In the genomic region with DNA sequence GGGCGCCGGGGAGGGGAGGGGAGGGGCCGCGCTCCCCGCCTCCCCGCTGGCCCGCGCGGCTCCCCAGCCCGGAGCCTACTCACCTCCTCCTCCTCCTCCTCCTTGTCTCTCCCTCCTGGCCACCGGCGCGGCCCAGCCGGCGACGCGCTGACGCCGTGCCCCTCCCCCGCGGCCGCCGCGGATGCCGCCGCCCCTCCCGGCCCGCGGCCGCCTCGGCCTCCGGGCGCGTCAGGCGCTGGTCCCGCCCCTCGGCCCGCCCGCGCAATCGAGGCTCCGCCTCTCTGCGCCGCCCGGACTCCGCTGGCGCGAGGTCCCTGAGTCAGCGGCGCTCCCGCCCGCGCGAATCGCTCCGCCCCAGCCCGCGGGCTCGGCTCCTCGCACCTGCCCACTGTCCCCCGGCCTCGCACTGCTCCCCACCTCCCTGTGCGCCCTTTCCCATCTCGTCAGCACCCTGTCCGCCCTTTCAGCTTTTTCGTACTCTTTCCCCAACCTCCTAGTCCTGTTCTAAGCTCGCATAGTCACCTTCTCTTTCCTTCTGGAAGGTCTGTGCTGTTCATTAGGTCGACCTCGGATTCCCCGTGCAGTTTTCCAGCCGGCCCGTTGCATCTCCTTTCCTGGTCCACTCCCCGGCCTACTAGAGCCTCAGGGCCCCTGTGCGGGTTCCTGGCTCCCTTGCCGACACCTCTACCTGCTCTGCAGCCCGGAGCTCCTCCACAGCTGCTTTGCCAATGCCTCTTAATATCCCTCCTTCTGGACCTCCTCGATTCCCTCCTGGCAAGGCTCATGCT, we compare ENCODE assay signal across 1 cellular context.
TF ChIP-seq lines count a peak whose summit lies in the region.

No MANE protein-coding gene starts in this region.

TF ChIP-seq in K562, 482 proteins besides CTCF, POLR2A, EP300 and RAD21 (continued from another document):
- TF ChIP-seq ZHX1 (conservative IDR thresholded peaks at IDR 0.05; ENCODE audit: low read length) (no peak), EHMT2 (IDR thresholded peaks at IDR 0.05) (no peak), CUX1 (CRISPR knock-in tag; IDR thresholded peaks at IDR 0.05) (no peak), NR2C2 (CRISPR knock-in tag; IDR thresholded peaks at IDR 0.05) (no peak), NR2C2 (tag; IDR thresholded peaks at IDR 0.05) (peak; percentile 13; the same call in 1 of the 2 replicates), ETS2 (tag; IDR thresholded peaks at IDR 0.05; ENCODE audit: borderline replicate concordance, poor library complexity, severe bottlenecking) (no peak), ARNT (IDR thresholded peaks at IDR 0.05) (no peak; a peak in 1 of 4 replicates), EGR1 (conservative IDR thresholded peaks at IDR 0.05) (peak; percentile 72), GTF2A2 (tag; IDR thresholded peaks at IDR 0.05) (no peak), NFRKB (IDR thresholded peaks at IDR 0.05; ENCODE audit: low read depth) (peak; percentile 59), SPI1 (IDR thresholded peaks at IDR 0.05; ENCODE audit: borderline replicate concordance, low read depth, low read length) (no peak)
- TF ChIP-seq, protein P1, sequence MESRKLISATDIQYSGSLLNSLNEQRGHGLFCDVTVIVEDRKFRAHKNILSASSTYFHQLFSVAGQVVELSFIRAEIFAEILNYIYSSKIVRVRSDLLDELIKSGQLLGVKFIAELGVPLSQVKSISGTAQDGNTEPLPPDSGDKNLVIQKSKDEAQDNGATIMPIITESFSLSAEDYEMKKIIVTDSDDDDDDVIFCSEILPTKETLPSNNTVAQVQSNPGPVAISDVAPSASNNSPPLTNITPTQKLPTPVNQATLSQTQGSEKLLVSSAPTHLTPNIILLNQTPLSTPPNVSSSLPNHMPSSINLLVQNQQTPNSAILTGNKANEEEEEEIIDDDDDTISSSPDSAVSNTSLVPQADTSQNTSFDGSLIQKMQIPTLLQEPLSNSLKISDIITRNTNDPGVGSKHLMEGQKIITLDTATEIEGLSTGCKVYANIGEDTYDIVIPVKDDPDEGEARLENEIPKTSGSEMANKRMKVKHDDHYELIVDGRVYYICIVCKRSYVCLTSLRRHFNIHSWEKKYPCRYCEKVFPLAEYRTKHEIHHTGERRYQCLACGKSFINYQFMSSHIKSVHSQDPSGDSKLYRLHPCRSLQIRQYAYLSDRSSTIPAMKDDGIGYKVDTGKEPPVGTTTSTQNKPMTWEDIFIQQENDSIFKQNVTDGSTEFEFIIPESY (CRISPR knock-in tag; IDR thresholded peaks at IDR 0.05) = no peak
- TF ChIP-seq, protein P2, sequence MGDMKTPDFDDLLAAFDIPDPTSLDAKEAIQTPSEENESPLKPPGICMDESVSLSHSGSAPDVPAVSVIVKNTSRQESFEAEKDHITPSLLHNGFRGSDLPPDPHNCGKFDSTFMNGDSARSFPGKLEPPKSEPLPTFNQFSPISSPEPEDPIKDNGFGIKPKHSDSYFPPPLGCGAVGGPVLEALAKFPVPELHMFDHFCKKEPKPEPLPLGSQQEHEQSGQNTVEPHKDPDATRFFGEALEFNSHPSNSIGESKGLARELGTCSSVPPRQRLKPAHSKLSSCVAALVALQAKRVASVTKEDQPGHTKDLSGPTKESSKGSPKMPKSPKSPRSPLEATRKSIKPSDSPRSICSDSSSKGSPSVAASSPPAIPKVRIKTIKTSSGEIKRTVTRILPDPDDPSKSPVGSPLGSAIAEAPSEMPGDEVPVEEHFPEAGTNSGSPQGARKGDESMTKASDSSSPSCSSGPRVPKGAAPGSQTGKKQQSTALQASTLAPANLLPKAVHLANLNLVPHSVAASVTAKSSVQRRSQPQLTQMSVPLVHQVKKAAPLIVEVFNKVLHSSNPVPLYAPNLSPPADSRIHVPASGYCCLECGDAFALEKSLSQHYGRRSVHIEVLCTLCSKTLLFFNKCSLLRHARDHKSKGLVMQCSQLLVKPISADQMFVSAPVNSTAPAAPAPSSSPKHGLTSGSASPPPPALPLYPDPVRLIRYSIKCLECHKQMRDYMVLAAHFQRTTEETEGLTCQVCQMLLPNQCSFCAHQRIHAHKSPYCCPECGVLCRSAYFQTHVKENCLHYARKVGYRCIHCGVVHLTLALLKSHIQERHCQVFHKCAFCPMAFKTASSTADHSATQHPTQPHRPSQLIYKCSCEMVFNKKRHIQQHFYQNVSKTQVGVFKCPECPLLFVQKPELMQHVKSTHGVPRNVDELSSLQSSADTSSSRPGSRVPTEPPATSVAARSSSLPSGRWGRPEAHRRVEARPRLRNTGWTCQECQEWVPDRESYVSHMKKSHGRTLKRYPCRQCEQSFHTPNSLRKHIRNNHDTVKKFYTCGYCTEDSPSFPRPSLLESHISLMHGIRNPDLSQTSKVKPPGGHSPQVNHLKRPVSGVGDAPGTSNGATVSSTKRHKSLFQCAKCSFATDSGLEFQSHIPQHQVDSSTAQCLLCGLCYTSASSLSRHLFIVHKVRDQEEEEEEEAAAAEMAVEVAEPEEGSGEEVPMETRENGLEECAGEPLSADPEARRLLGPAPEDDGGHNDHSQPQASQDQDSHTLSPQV (IDR thresholded peaks at IDR 0.05) = peak; percentile 78
